In genomic region chr6:42978487-42978792, GRCh38 we compare ENCODE assay signal across 8 cellular contexts. TPM values are rescaled to one million over a fixed set of nuclear protein-coding genes. Genes with fewer than 3 reads are reported as not detected.
A peak's percentile ranks its signal among the peaks of the same experiment; 100 is the strongest.
DNase-seq lines count a peak whose midpoint lies in the region; ATAC-seq and TF ChIP-seq lines count a peak whose summit lies in the region.

No MANE protein-coding gene starts in this region.

- H3K79me2 ChIP-seq in neural cell (replicated peaks; ENCODE audit: insufficient read depth, low read length) = peaks cover 6% of the 10 kb centered on the region

- no peaks in the 10 kb centered on the region for H3K9me3 ChIP-seq in neural cell (ENCODE audit: low read length)

- peak overlapping the region; percentile 83 for H3K9ac ChIP-seq in neural cell (ENCODE audit: low read length)

- H4K20me1 ChIP-seq in neural cell (ENCODE audit: insufficient read depth) = no peaks in the 10 kb centered on the region

- H3K4me3 ChIP-seq in GM08714 (ENCODE audit: low read length) = peak overlapping the region; percentile 93
- peak overlapping the region; percentile 95 for H3K4me3 ChIP-seq in neural cell (ENCODE audit: low read length)

- no peaks in the 10 kb centered on the region for H3K36me3 ChIP-seq in neural cell (ENCODE audit: insufficient read depth, low read length)

- no peaks in the 10 kb centered on the region for H3K27me3 ChIP-seq in neural cell (ENCODE audit: insufficient read depth, low read depth, low read length)

- H2AFZ ChIP-seq in neural cell (ENCODE audit: low read depth, low read length) = peak overlapping the region; percentile 30

- no peaks in the 10 kb centered on the region for H3F3A ChIP-seq in neural cell (ENCODE audit: insufficient read depth, low read length, poor library complexity, severe bottlenecking)

- TF ChIP-seq RAD21 in neural cell (conservative IDR thresholded peaks at IDR 0.05) = no peak

- H3K9me2 ChIP-seq in neural cell (ENCODE audit: insufficient read depth, low read length) = no peaks in the 10 kb centered on the region

- ATAC-seq in HG02973 (IDR thresholded peaks at IDR 0.05; ENCODE audit: unreplicated experiment) (peak; percentile 12), esophagus mucosa (peak; percentile 53)

- TF ChIP-seq EP300 in neural cell (conservative IDR thresholded peaks at IDR 0.05; ENCODE audit: poor library complexity, severe bottlenecking) = no peak

- TF ChIP-seq CTCF in VCaP (conservative IDR thresholded peaks at IDR 0.05) (no peak), neural cell (IDR thresholded peaks at IDR 0.05; ENCODE audit: poor library complexity, severe bottlenecking) (no peak)

- H3K4me2 ChIP-seq in neural cell (ENCODE audit: low read length) = peak overlapping the region; percentile 88

- DNase-seq in stimulated activated naive CD4-positive, alpha-beta T cell treated with Interleukin-2 at 50 U/mL for 16 hours (lab: John Stamatoyannopoulos, UW) = no peak
- DNase-seq in DMS 273 (lab: John Stamatoyannopoulos, UW; ENCODE audit: unreplicated experiment) = no peak
- DNase-seq in midbrain (lab: John Stamatoyannopoulos, UW) = no peak

- H3K27ac ChIP-seq in VCaP = peak overlapping the region; percentile 89
- H3K27ac ChIP-seq in neural cell (ENCODE audit: low read length) = peak overlapping the region; percentile 90

TF ChIP-seq in neural cell, 6 proteins besides CTCF, POLR2A, EP300 and RAD21:
- no peak for TF ChIP-seq MXI1 (conservative IDR thresholded peaks at IDR 0.05; ENCODE audit: poor library complexity, severe bottlenecking)
- no peak for TF ChIP-seq TAF1 (IDR thresholded peaks at IDR 0.05; ENCODE audit: low read depth)
- no peak for TF ChIP-seq EZH2 (IDR thresholded peaks at IDR 0.05; ENCODE audit: borderline replicate concordance, insufficient read depth, low read length, poor library complexity, severe bottlenecking)
- TF ChIP-seq, protein P1, sequence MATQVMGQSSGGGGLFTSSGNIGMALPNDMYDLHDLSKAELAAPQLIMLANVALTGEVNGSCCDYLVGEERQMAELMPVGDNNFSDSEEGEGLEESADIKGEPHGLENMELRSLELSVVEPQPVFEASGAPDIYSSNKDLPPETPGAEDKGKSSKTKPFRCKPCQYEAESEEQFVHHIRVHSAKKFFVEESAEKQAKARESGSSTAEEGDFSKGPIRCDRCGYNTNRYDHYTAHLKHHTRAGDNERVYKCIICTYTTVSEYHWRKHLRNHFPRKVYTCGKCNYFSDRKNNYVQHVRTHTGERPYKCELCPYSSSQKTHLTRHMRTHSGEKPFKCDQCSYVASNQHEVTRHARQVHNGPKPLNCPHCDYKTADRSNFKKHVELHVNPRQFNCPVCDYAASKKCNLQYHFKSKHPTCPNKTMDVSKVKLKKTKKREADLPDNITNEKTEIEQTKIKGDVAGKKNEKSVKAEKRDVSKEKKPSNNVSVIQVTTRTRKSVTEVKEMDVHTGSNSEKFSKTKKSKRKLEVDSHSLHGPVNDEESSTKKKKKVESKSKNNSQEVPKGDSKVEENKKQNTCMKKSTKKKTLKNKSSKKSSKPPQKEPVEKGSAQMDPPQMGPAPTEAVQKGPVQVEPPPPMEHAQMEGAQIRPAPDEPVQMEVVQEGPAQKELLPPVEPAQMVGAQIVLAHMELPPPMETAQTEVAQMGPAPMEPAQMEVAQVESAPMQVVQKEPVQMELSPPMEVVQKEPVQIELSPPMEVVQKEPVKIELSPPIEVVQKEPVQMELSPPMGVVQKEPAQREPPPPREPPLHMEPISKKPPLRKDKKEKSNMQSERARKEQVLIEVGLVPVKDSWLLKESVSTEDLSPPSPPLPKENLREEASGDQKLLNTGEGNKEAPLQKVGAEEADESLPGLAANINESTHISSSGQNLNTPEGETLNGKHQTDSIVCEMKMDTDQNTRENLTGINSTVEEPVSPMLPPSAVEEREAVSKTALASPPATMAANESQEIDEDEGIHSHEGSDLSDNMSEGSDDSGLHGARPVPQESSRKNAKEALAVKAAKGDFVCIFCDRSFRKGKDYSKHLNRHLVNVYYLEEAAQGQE (IDR thresholded peaks at IDR 0.05; ENCODE audit: borderline replicate concordance) = no peak
- TF ChIP-seq POLR2AphosphoS5 (IDR thresholded peaks at IDR 0.05) = no peak
- no peak for TF ChIP-seq SMC3 (conservative IDR thresholded peaks at IDR 0.05; ENCODE audit: poor library complexity)

RNA-seq across cellular contexts. Expression of gene PEX6, which starts 0.5 kb away (rescaled TPM):
- 19.4 TPM for total RNA-seq in esophagus mucosa
- polyA plus RNA-seq in neural cell = 20.4 and 27.7 TPM in 2 replicates
- polyA minus RNA-seq in neural cell = 15.4 and 18.7 TPM in 2 replicates

RNA-seq across cellular contexts. Expression of gene PPP2R5D, which starts 5.9 kb away (rescaled TPM):
- 21.2 TPM for total RNA-seq in esophagus mucosa
- 41.1 and 43.7 TPM in 2 replicates for polyA plus RNA-seq in neural cell
- 50.9 and 55.0 TPM in 2 replicates for polyA minus RNA-seq in neural cell

RNA-seq across cellular contexts. Expression of gene GNMT, which starts 17.9 kb away (rescaled TPM):
- total RNA-seq in esophagus mucosa = not detected
- 0.30 and 0.97 TPM in 2 replicates for polyA plus RNA-seq in neural cell
- 0.73 and 0.81 TPM in 2 replicates for polyA minus RNA-seq in neural cell

RNA-seq across cellular contexts. Expression of gene MEA1, which starts 35.3 kb away (rescaled TPM):
- total RNA-seq in esophagus mucosa = 46.1 TPM
- polyA plus RNA-seq in neural cell = 115 and 119 TPM in 2 replicates
- 41.4 and 51.2 TPM in 2 replicates for polyA minus RNA-seq in neural cell

RNA-seq across cellular contexts. Expression of gene KLHDC3, which starts 35.6 kb away (rescaled TPM):
- 32.6 TPM for total RNA-seq in esophagus mucosa
- 232 and 244 TPM in 2 replicates for polyA plus RNA-seq in neural cell
- 135 and 161 TPM in 2 replicates for polyA minus RNA-seq in neural cell
